In genomic region chr16:50666658-50667496, GRCh38 we compare ENCODE assay signal across 10 cellular contexts. TPM values are rescaled to one million over a fixed set of nuclear protein-coding genes. Genes with fewer than 3 reads are reported as not detected.
DNase-seq lines count a peak whose midpoint lies in the region; ATAC-seq and TF ChIP-seq lines count a peak whose summit lies in the region.
"Had no signal": no experiment of that assay in that cellular context is flagged by ENCODE, and none has a peak within 500 bp of the region (broad histone marks: within the 10 kb centered on the region; RNA-seq: fewer than 3 reads in every experiment).

No MANE protein-coding gene starts in this region.

- H3K4me1 Mint-ChIP-seq in T-helper 17 cell (peaks cover 32% of the 10 kb centered on the region), Calu3 (ENCODE audit: low read depth, unreplicated experiment) (peaks cover 31% of the 10 kb centered on the region)

- peaks cover 5% of the 10 kb centered on the region for H3K9me3 Mint-ChIP-seq in Calu3 (ENCODE audit: low read depth, unreplicated experiment)

- no peaks in the 10 kb centered on the region for H3K9me3 ChIP-seq in T-helper 17 cell (ENCODE audit: control insufficient read depth, low read length, poor library complexity, severe bottlenecking)

- DNase-seq in T-helper 17 cell (no peak), hypothalamus (lab: John Stamatoyannopoulos, UW) (no peak), Calu3 (no peak), 8988T (no peak)

- peaks cover 3% of the 10 kb centered on the region for H3K36me3 Mint-ChIP-seq in T-helper 17 cell (ENCODE audit: low read depth)
- H3K36me3 Mint-ChIP-seq in Calu3 (ENCODE audit: insufficient read depth, unreplicated experiment) = peaks cover 4% of the 10 kb centered on the region

- intact Hi-C loops in Calu3 (cut with micrococcal nuclease; ENCODE audit: unreplicated experiment) = loop anchor here (1.0 kb wide), 1 partner anchor 80 kb away; no protein-coding TSS in a partner anchor

- no TSS peak for BruUV-seq in Calu3 (replicated peaks; lab: Mats Ljungman, UMichigan)

- ATAC-seq in HG02943 (IDR thresholded peaks at IDR 0.05; ENCODE audit: low read depth, unreplicated experiment) (peak; percentile 64), T-helper 17 cell (peak; percentile 70), esophagus mucosa (peak; percentile 16), SK-N-SH treated with all-trans-retinoic acid at 6 μM for 48 hours (no peak)

- H3K27me3 Mint-ChIP-seq in T-helper 17 cell (no peaks in the 10 kb centered on the region), Calu3 (ENCODE audit: unreplicated experiment) (no peaks in the 10 kb centered on the region)

- H3K27ac Mint-ChIP-seq in T-helper 17 cell = peak overlapping the region; percentile 94
- H3K27ac Mint-ChIP-seq in Calu3 (ENCODE audit: unreplicated experiment) = no peak overlapping the region

- H3K4me3 Mint-ChIP-seq in T-helper 17 cell = peak overlapping the region; percentile 78
- no peak overlapping the region for H3K4me3 Mint-ChIP-seq in Calu3 (ENCODE audit: low read depth, unreplicated experiment)

- TF ChIP-seq CTCF in Calu3 (IDR thresholded peaks at IDR 0.05; ENCODE audit: unreplicated experiment) = no peak

- CTCF ChIA-PET in Calu3 (lab: Charles Lee) = interaction anchor here (0.6 to 7.0 kb wide), 9 partner anchors 9 to 417 kb away, joined by 3 to 70 read pairs (median 4); partner anchors contain the start of gene CYLD

- peak; percentile 45 for TF ChIP-seq POLR2A in GM18951 (IDR thresholded peaks at IDR 0.05; ENCODE audit: extremely low read depth, insufficient read depth, insufficient read length)

- in situ Hi-C loops in GM18951 (cut with MboI; ENCODE audit: low sequenced_read_pairs, unreplicated experiment) = no loop called here

TF ChIP-seq in SK-N-SH treated with all-trans-retinoic acid at 6 μM for 48 hours, 23 proteins besides CTCF, POLR2A, EP300 and RAD21:
- no peak for TF ChIP-seq ZNF70 (CRISPR knock-in tag; IDR thresholded peaks at IDR 0.05)
- no peak for TF ChIP-seq BACH2 (CRISPR knock-in tag; IDR thresholded peaks at IDR 0.05; ENCODE audit: borderline replicate concordance)
- no peak for TF ChIP-seq ISL1 (CRISPR knock-in tag; IDR thresholded peaks at IDR 0.05)
- TF ChIP-seq PPARA (CRISPR knock-in tag; IDR thresholded peaks at IDR 0.05; ENCODE audit: borderline replicate concordance) = no peak
- no peak for TF ChIP-seq ZFP3 (CRISPR knock-in tag; IDR thresholded peaks at IDR 0.05)
- TF ChIP-seq TCF4 (CRISPR knock-in tag; IDR thresholded peaks at IDR 0.05; ENCODE audit: borderline replicate concordance) = no peak
- TF ChIP-seq CSRNP3 (CRISPR knock-in tag; IDR thresholded peaks at IDR 0.05) = no peak
- no peak for TF ChIP-seq ZFP30 (CRISPR knock-in tag; IDR thresholded peaks at IDR 0.05)
- TF ChIP-seq, protein P1, sequence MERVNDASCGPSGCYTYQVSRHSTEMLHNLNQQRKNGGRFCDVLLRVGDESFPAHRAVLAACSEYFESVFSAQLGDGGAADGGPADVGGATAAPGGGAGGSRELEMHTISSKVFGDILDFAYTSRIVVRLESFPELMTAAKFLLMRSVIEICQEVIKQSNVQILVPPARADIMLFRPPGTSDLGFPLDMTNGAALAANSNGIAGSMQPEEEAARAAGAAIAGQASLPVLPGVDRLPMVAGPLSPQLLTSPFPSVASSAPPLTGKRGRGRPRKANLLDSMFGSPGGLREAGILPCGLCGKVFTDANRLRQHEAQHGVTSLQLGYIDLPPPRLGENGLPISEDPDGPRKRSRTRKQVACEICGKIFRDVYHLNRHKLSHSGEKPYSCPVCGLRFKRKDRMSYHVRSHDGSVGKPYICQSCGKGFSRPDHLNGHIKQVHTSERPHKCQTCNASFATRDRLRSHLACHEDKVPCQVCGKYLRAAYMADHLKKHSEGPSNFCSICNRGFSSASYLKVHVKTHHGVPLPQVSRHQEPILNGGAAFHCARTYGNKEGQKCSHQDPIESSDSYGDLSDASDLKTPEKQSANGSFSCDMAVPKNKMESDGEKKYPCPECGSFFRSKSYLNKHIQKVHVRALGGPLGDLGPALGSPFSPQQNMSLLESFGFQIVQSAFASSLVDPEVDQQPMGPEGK (CRISPR knock-in tag; IDR thresholded peaks at IDR 0.05; ENCODE audit: borderline replicate concordance) = no peak
- TF ChIP-seq ZNF565 (CRISPR knock-in tag; conservative IDR thresholded peaks at IDR 0.05; ENCODE audit: low read depth) = no peak
- TF ChIP-seq OSR1 (CRISPR knock-in tag; IDR thresholded peaks at IDR 0.05) = no peak
- TF ChIP-seq ZNF8 (CRISPR knock-in tag; IDR thresholded peaks at IDR 0.05) = no peak
- no peak for TF ChIP-seq RARB (CRISPR knock-in tag; IDR thresholded peaks at IDR 0.05)
- TF ChIP-seq CSDC2 (CRISPR knock-in tag; IDR thresholded peaks at IDR 0.05) = no peak
- TF ChIP-seq TSHZ2 (CRISPR knock-in tag; IDR thresholded peaks at IDR 0.05) = no peak
- no peak for TF ChIP-seq TOX (CRISPR knock-in tag; IDR thresholded peaks at IDR 0.05; ENCODE audit: borderline replicate concordance)
- TF ChIP-seq, protein P2, sequence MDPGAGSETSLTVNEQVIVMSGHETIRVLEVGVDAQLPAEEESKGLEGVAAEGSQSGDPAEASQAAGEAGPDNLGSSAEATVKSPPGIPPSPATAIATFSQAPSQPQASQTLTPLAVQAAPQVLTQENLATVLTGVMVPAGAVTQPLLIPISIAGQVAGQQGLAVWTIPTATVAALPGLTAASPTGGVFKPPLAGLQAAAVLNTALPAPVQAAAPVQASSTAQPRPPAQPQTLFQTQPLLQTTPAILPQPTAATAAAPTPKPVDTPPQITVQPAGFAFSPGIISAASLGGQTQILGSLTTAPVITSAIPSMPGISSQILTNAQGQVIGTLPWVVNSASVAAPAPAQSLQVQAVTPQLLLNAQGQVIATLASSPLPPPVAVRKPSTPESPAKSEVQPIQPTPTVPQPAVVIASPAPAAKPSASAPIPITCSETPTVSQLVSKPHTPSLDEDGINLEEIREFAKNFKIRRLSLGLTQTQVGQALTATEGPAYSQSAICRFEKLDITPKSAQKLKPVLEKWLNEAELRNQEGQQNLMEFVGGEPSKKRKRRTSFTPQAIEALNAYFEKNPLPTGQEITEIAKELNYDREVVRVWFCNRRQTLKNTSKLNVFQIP (CRISPR knock-in tag; IDR thresholded peaks at IDR 0.05; ENCODE audit: borderline replicate concordance, low read depth) = no peak
- TF ChIP-seq ZC3H10 (CRISPR knock-in tag; IDR thresholded peaks at IDR 0.05) = no peak
- TF ChIP-seq SNAI2 (CRISPR knock-in tag; IDR thresholded peaks at IDR 0.05) = no peak

RNA-seq across cellular contexts. Expression of gene SNX20, which starts 14.2 kb away (rescaled TPM):
- total RNA-seq in T-helper 17 cell (10 to 100 TPM; 44.0 to 58.9 TPM), esophagus mucosa (0.76 TPM), Calu3 (2022) (not detected in 2 replicates)
- total RNA-seq: endothelial cell of umbilical vein, NCI-H460 had no signal

RNA-seq across cellular contexts. Expression of gene NOD2, which starts 26.5 kb away (rescaled TPM):
- total RNA-seq in T-helper 17 cell (10 to 100 TPM in 1 of 2 donors, 1 to 10 TPM in 1; 9.4 to 16.6 TPM), esophagus mucosa (15.4 TPM), Calu3 (2022) (0.87 and 1.1 TPM in 2 replicates)

Comparison
In these comparisons a context has a peak if more than half of its experiments do, and no peak if none do; other contexts are left out.
1. RNA of gene SNX20, which starts 14.2 kb away (total RNA-seq): 44.0 to 58.9 TPM in T-helper 17 cell; 0.76 TPM in esophagus mucosa (single experiment) and not detected in Calu3; every median in the first group is over 10 times any median in the second.